ENCODE assay signal across 29 cellular contexts in genomic region chr2:19690429-19690828, GRCh38.
"Had no signal": no experiment of that assay in that cellular context is flagged by ENCODE, and none has a peak within 500 bp of the region (broad histone marks: within the 10 kb centered on the region; RNA-seq: fewer than 3 reads in every experiment).

No MANE protein-coding gene starts in this region.

- ATAC-seq: stimulated activated effector memory CD8-positive, alpha-beta T cell treated with anti-CD3 and anti-CD28 coated beads, Interleukin-12 subunit alpha, Interleukin-12 subunit beta, amount 100 ng/mL, for 72 hours; stimulated activated memory B cell treated with anti-CD40 and anti-IgM and Interleukin-4, amounts not matched to agents 10 μg/mL and 1 μg/mL and 100 μg/mL, for 72 hours; stimulated activated naive B cell treated with anti-CD40 and anti-IgM and Interleukin-4, amounts not matched to agents 10 μg/mL and 1 μg/mL and 100 μg/mL, for 72 hours; stimulated activated naive CD8-positive, alpha-beta T cell treated with anti-CD3 and anti-CD28 coated beads, Interleukin-15, amount 100 ng/mL, for 72 hours; stimulated activated naive CD8-positive, alpha-beta T cell treated with anti-CD3 and anti-CD28 coated beads, Interleukin-15, Interleukin-2, amounts not matched to agents 100 U/mL and 50 U/mL, for 24 hours; upper lobe of right lung had no signal

- H3K36me3 ChIP-seq: stomach, suprapubic skin, thoracic aorta, thyroid gland, tibial artery, tibial nerve, transverse colon, upper lobe of left lung, upper lobe of right lung, uterus, vagina had no signal

- H3K9me3 ChIP-seq: suprapubic skin, testis, thoracic aorta, thyroid gland, tibial artery, tibial nerve, transverse colon, upper lobe of left lung, upper lobe of right lung, uterus, vagina had no signal

- H3K27me3 Mint-ChIP-seq: stimulated activated memory B cell treated with anti-CD40 and anti-IgM and Interleukin-4, amounts not matched to agents 10 μg/mL and 1 μg/mL and 100 μg/mL, for 72 hours; stimulated activated naive B cell treated with anti-CD40 and anti-IgM and Interleukin-4, amounts not matched to agents 10 μg/mL and 1 μg/mL and 100 μg/mL, for 72 hours had no signal

- DNase-seq: stimulated activated CD4-positive, alpha-beta T cell treated with anti-CD3 and anti-CD28 coated beads, Interleukin-2, amount 100 ng/mL, for 48 hours; stimulated activated CD4-positive, alpha-beta T cell treated with anti-CD3 and anti-CD28 coated beads, Interleukin-4, amount 100 ng/mL, for 1 hour; stimulated activated CD4-positive, alpha-beta T cell treated with anti-CD3 and anti-CD28 coated beads, Interleukin-4, amount 100 ng/mL, for 24 hours; stimulated activated CD4-positive, alpha-beta T cell treated with anti-CD3 and anti-CD28 coated beads, Interleukin-4, amount 100 ng/mL, for 4 hours; stimulated activated CD8-positive, alpha-beta memory T cell treated with anti-CD3 and anti-CD28 coated beads, Interleukin-4, amount 100 ng/mL, for 48 hours; stimulated activated naive B cell treated with anti-CD40 and anti-IgM and Interleukin-4, amounts not matched to agents 10 μg/mL and 1 μg/mL and 100 μg/mL, for 72 hours; stimulated activated naive CD4-positive, alpha-beta T cell; stimulated activated naive CD4-positive, alpha-beta T cell treated with Interleukin-2 at 50 U/mL for 16 hours; stimulated activated naive CD8-positive, alpha-beta T cell treated with anti-CD3 and anti-CD28 coated beads, Interleukin-15, amount 100 ng/mL, for 72 hours; stimulated activated naive CD8-positive, alpha-beta T cell treated with anti-CD3 and anti-CD28 coated beads, Interleukin-15, Interleukin-2, amounts not matched to agents 100 U/mL and 50 U/mL, for 24 hours; stomach; substantia nigra; testis; thyroid gland; tibial artery; transverse colon; trophoblast cell; upper lobe of left lung; upper lobe of right lung; uterus had no signal

- FAIRE-seq: urothelium cell line had no signal

- H3K36me3 Mint-ChIP-seq: stimulated activated effector memory CD8-positive, alpha-beta T cell treated with anti-CD3 and anti-CD28 coated beads, Interleukin-12 subunit alpha, Interleukin-12 subunit beta, amount 100 ng/mL, for 72 hours; stimulated activated memory B cell treated with anti-CD40 and anti-IgM and Interleukin-4, amounts not matched to agents 10 μg/mL and 1 μg/mL and 100 μg/mL, for 72 hours; stimulated activated naive B cell treated with anti-CD40 and anti-IgM and Interleukin-4, amounts not matched to agents 10 μg/mL and 1 μg/mL and 100 μg/mL, for 72 hours; type B pancreatic cell had no signal

- H3K4me1 Mint-ChIP-seq: stimulated activated effector memory CD8-positive, alpha-beta T cell treated with anti-CD3 and anti-CD28 coated beads, Interleukin-12 subunit alpha, Interleukin-12 subunit beta, amount 100 ng/mL, for 72 hours; stimulated activated memory B cell treated with anti-CD40 and anti-IgM and Interleukin-4, amounts not matched to agents 10 μg/mL and 1 μg/mL and 100 μg/mL, for 72 hours; stimulated activated naive B cell treated with anti-CD40 and anti-IgM and Interleukin-4, amounts not matched to agents 10 μg/mL and 1 μg/mL and 100 μg/mL, for 72 hours; stimulated activated naive CD8-positive, alpha-beta T cell treated with anti-CD3 and anti-CD28 coated beads, Interleukin-15, amount 100 ng/mL, for 72 hours had no signal

- H3K4me3 Mint-ChIP-seq: stimulated activated effector memory CD8-positive, alpha-beta T cell treated with anti-CD3 and anti-CD28 coated beads, Interleukin-12 subunit alpha, Interleukin-12 subunit beta, amount 100 ng/mL, for 72 hours; stimulated activated memory B cell treated with anti-CD40 and anti-IgM and Interleukin-4, amounts not matched to agents 10 μg/mL and 1 μg/mL and 100 μg/mL, for 72 hours; stimulated activated naive B cell treated with anti-CD40 and anti-IgM and Interleukin-4, amounts not matched to agents 10 μg/mL and 1 μg/mL and 100 μg/mL, for 72 hours; stimulated activated naive CD8-positive, alpha-beta T cell treated with anti-CD3 and anti-CD28 coated beads, Interleukin-15, amount 100 ng/mL, for 72 hours; stimulated activated naive CD8-positive, alpha-beta T cell treated with anti-CD3 and anti-CD28 coated beads, Interleukin-15, Interleukin-2, amounts not matched to agents 100 ng/mL and 50 ng/mL, for 24 hours; type B pancreatic cell had no signal

- H3K27ac Mint-ChIP-seq: stimulated activated effector memory CD8-positive, alpha-beta T cell treated with anti-CD3 and anti-CD28 coated beads, Interleukin-12 subunit alpha, Interleukin-12 subunit beta, amount 100 ng/mL, for 72 hours; stimulated activated memory B cell treated with anti-CD40 and anti-IgM and Interleukin-4, amounts not matched to agents 10 μg/mL and 1 μg/mL and 100 μg/mL, for 72 hours; stimulated activated naive B cell treated with anti-CD40 and anti-IgM and Interleukin-4, amounts not matched to agents 10 μg/mL and 1 μg/mL and 100 μg/mL, for 72 hours; stimulated activated naive CD8-positive, alpha-beta T cell treated with anti-CD3 and anti-CD28 coated beads, Interleukin-15, Interleukin-2, amounts not matched to agents 100 ng/mL and 50 ng/mL, for 24 hours; type B pancreatic cell had no signal

- H3K4me3 ChIP-seq: stomach, suprapubic skin, testis, thoracic aorta, thyroid gland, tibial artery, tibial nerve, transverse colon, upper lobe of left lung, upper lobe of right lung, uterus, vagina had no signal

- H3K27me3 ChIP-seq: stomach, suprapubic skin, testis, thyroid gland, tibial artery, tibial nerve, transverse colon, upper lobe of left lung, upper lobe of right lung, uterus, vagina had no signal

- H3K9me3 Mint-ChIP-seq: stimulated activated effector memory CD8-positive, alpha-beta T cell treated with anti-CD3 and anti-CD28 coated beads, Interleukin-12 subunit alpha, Interleukin-12 subunit beta, amount 100 ng/mL, for 72 hours; stimulated activated memory B cell treated with anti-CD40 and anti-IgM and Interleukin-4, amounts not matched to agents 10 μg/mL and 1 μg/mL and 100 μg/mL, for 72 hours; stimulated activated naive B cell treated with anti-CD40 and anti-IgM and Interleukin-4, amounts not matched to agents 10 μg/mL and 1 μg/mL and 100 μg/mL, for 72 hours; stimulated activated naive CD8-positive, alpha-beta T cell treated with anti-CD3 and anti-CD28 coated beads, Interleukin-15, amount 100 ng/mL, for 72 hours; stimulated activated naive CD8-positive, alpha-beta T cell treated with anti-CD3 and anti-CD28 coated beads, Interleukin-15, Interleukin-2, amounts not matched to agents 100 ng/mL and 50 ng/mL, for 24 hours had no signal

- H3K27ac ChIP-seq: stomach, suprapubic skin, testis, thyroid gland, tibial artery, tibial nerve, transverse colon, upper lobe of left lung, upper lobe of right lung, uterus, vagina had no signal

- H3K4me1 ChIP-seq: suprapubic skin, thyroid gland, tibial nerve, transverse colon, upper lobe of left lung, upper lobe of right lung, uterus, vagina had no signal
